In genomic region chrX:1139101-1139500, GRCh38 we compare ENCODE assay signal across 2 cellular contexts.
TF ChIP-seq lines count a peak whose summit lies in the region.

No MANE protein-coding gene starts in this region.

TF ChIP-seq in SK-N-SH, 30 proteins besides CTCF, POLR2A, EP300 and RAD21 (continued from another document):
- TF ChIP-seq EZH2phosphoT487 (IDR thresholded peaks at IDR 0.05; ENCODE audit: borderline replicate concordance, low read depth) (no peak), TAF1 (IDR thresholded peaks at IDR 0.05; ENCODE audit: borderline replicate concordance, low read depth, low read length) (no peak), ELF1 (IDR thresholded peaks at IDR 0.05) (no peak), NFIC (IDR thresholded peaks at IDR 0.05; ENCODE audit: borderline replicate concordance) (no peak), FOXJ3 (CRISPR knock-in tag; IDR thresholded peaks at IDR 0.05) (no peak), RFX5 (IDR thresholded peaks at IDR 0.05; ENCODE audit: low read length) (no peak), MAX (IDR thresholded peaks at IDR 0.05; ENCODE audit: low read depth) (no peak), JUND (IDR thresholded peaks at IDR 0.05) (no peak), SMC3 (IDR thresholded peaks at IDR 0.05; ENCODE audit: low read depth, low read length) (no peak), MEF2A (IDR thresholded peaks at IDR 0.05; ENCODE audit: borderline replicate concordance, low read depth) (no peak)

TF ChIP-seq in SK-N-SH treated with all-trans-retinoic acid at 6 μM for 48 hours, 23 proteins besides CTCF, POLR2A, EP300 and RAD21:
- TF ChIP-seq, protein P1, sequence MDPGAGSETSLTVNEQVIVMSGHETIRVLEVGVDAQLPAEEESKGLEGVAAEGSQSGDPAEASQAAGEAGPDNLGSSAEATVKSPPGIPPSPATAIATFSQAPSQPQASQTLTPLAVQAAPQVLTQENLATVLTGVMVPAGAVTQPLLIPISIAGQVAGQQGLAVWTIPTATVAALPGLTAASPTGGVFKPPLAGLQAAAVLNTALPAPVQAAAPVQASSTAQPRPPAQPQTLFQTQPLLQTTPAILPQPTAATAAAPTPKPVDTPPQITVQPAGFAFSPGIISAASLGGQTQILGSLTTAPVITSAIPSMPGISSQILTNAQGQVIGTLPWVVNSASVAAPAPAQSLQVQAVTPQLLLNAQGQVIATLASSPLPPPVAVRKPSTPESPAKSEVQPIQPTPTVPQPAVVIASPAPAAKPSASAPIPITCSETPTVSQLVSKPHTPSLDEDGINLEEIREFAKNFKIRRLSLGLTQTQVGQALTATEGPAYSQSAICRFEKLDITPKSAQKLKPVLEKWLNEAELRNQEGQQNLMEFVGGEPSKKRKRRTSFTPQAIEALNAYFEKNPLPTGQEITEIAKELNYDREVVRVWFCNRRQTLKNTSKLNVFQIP (CRISPR knock-in tag; IDR thresholded peaks at IDR 0.05; ENCODE audit: borderline replicate concordance, low read depth), result no peak
- TF ChIP-seq RARB (CRISPR knock-in tag; IDR thresholded peaks at IDR 0.05) (no peak), BACH2 (CRISPR knock-in tag; IDR thresholded peaks at IDR 0.05; ENCODE audit: borderline replicate concordance) (no peak), ZC3H10 (CRISPR knock-in tag; IDR thresholded peaks at IDR 0.05) (no peak), CSRNP3 (CRISPR knock-in tag; IDR thresholded peaks at IDR 0.05) (no peak), ZNF70 (CRISPR knock-in tag; IDR thresholded peaks at IDR 0.05) (no peak), TOX (CRISPR knock-in tag; IDR thresholded peaks at IDR 0.05; ENCODE audit: borderline replicate concordance) (no peak), CREB5 (CRISPR knock-in tag; IDR thresholded peaks at IDR 0.05; ENCODE audit: low read depth) (no peak), OSR1 (CRISPR knock-in tag; IDR thresholded peaks at IDR 0.05) (no peak)
